Comparison of ENCODE assay signal across 20 cellular contexts in the genomic region with DNA sequence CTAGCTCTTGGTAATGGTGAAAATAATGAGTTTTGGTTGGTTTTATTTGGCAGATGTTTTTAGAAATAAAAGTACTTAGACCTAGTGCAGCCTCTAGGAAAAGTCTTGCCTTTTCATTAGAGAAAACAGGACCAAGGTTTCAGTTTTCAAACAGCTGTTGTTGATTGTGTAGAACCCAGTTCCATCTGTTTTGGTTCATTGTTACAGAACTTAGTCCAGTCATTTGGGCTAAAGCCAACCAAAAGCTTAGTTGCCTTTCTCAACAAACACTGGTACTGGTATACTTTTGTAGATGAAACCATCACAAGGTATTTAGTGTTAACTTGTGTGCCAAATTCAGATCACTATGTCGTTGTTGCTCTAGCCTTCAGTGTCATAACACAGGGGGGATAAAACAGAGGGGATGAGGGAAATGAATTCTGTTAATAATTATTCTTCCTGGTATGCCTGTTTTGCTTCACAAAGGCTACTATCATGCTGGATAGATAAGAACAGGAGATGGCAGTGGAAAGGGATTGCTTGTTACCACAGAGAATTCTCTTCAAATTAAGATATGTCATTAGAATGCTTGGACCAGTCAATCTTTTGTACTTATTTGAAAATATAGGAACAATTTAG. TPM values are rescaled to one million over a fixed set of nuclear protein-coding genes. Genes with fewer than 3 reads are reported as not detected.
DNase-seq lines count a peak whose midpoint lies in the region; FAIRE-seq and TF ChIP-seq lines count a peak whose summit lies in the region.
"Had no signal": no experiment of that assay in that cellular context is flagged by ENCODE, and none has a peak within 500 bp of the region (broad histone marks: within the 10 kb centered on the region; RNA-seq: fewer than 3 reads in every experiment).

No MANE protein-coding gene starts in this region.

- no peaks in the 10 kb centered on the region for H3K9me3 Mint-ChIP-seq in activated naive CD4-positive, alpha-beta T cell treated with anti-CD3 and anti-CD28 coated beads, Interleukin-2, amount 50 U/mL, for 24 hours
- H3K9me3 Mint-ChIP-seq in type B pancreatic cell: no peaks in the 10 kb centered on the region
- H3K9me3 Mint-ChIP-seq: activated CD8-positive, alpha-beta T cell treated with anti-CD3 and anti-CD28 coated beads for 36 hours had no signal

- H3K36me3 Mint-ChIP-seq in activated naive CD4-positive, alpha-beta T cell treated with anti-CD3 and anti-CD28 coated beads, Interleukin-2, amount 50 U/mL, for 24 hours: peaks cover 31% of the 10 kb centered on the region
- peaks cover 28% of the 10 kb centered on the region for H3K36me3 Mint-ChIP-seq in type B pancreatic cell

- H3K4me1 Mint-ChIP-seq in activated naive CD4-positive, alpha-beta T cell treated with anti-CD3 and anti-CD28 coated beads, Interleukin-2, amount 50 U/mL, for 24 hours: peaks cover 16% of the 10 kb centered on the region
- peaks cover 8% of the 10 kb centered on the region for H3K4me1 Mint-ChIP-seq in type B pancreatic cell (ENCODE audit: unreplicated experiment)

- CTCF ChIA-PET in SK-N-SH (lab: Yijun Ruan, JAX): interaction anchor here (1.0 to 1.7 kb wide), 3 partner anchors 9 to 217 kb away, joined by 4 to 6 read pairs (median 4); no protein-coding TSS in a partner anchor

- H3K4me2 ChIP-seq in SK-N-SH: no peak overlapping the region

- no peaks in the 10 kb centered on the region for H3K9me2 ChIP-seq in SK-N-SH

- no peak for FAIRE-seq in frontal cortex (lab: Jason Lieb, UNC)
- FAIRE-seq: keratinocyte had no signal

- TF ChIP-seq CTCF in SK-N-SH (IDR thresholded peaks at IDR 0.05): no peak
- TF ChIP-seq CTCF in type B pancreatic cell (conservative IDR thresholded peaks at IDR 0.05): no peak

- POLR2A ChIA-PET in SK-N-SH (lab: Yijun Ruan, JAX): interaction anchor here (0.6 to 1.2 kb wide), 2 partner anchors 12 to 107 kb away, joined by 3 to 7 read pairs; a partner anchor contains a TSS

- no peaks in the 10 kb centered on the region; a peak in 1 of 4 replicates for H3K4me1 ChIP-seq in SK-N-SH (ENCODE audit: control insufficient read depth in 1 of 2, insufficient read depth in 2 of 2, low read depth in 1 of 2, low read length in 1 of 2)

- H3K27ac ChIP-seq in SK-N-SH (ENCODE audit: low read depth in 2 of 2, low read length in 1 of 2): peak overlapping the region; percentile 16 to 34; a peak in 2 of 4 replicates
- H3K27ac ChIP-seq: brain microvascular endothelial cell, ovary, stomach had no signal

- no peaks in the 10 kb centered on the region for H3K27me3 ChIP-seq in SK-N-SH (ENCODE audit: insufficient read depth)
- H3K27me3 ChIP-seq: brain microvascular endothelial cell, ovary, stomach had no signal

- no peak overlapping the region for H3K4me3 Mint-ChIP-seq in activated naive CD4-positive, alpha-beta T cell treated with anti-CD3 and anti-CD28 coated beads, Interleukin-2, amount 50 U/mL, for 24 hours
- H3K4me3 Mint-ChIP-seq in type B pancreatic cell: no peak overlapping the region
- H3K4me3 Mint-ChIP-seq: activated CD8-positive, alpha-beta T cell treated with anti-CD3 and anti-CD28 coated beads for 36 hours had no signal

- no peak overlapping the region for H3K4me3 ChIP-seq in SK-N-SH (ENCODE audit: low read depth in 2 of 2, low read length in 1 of 2)
- H3K4me3 ChIP-seq: ovary, stomach had no signal

- no peaks in the 10 kb centered on the region for H4K20me1 ChIP-seq in SK-N-SH (ENCODE audit: insufficient read depth)

- no peak for DNase-seq in activated naive CD4-positive, alpha-beta T cell treated with Interleukin-2 at 50 U/mL for 16 hours
- DNase-seq in SK-N-SH: peak; percentile 40
- peak; percentile 42 for DNase-seq in glomerular visceral epithelial cell (ENCODE audit: extremely low spot score)
- no peak for DNase-seq in type B pancreatic cell (ENCODE audit: extremely low spot score, unreplicated experiment)
- DNase-seq in cortex of kidney (lab: John Stamatoyannopoulos, UW): no peak
- no peak for DNase-seq in frontal cortex (ENCODE audit: low spot score in 2 of 2)
- DNase-seq in epidermal melanocyte (ENCODE audit: insufficient read length, low spot score): no peak
- DNase-seq: activated CD8-positive, alpha-beta T cell treated with anti-CD3 and anti-CD28 coated beads for 36 hours; activated effector memory CD4-positive, alpha-beta T cell treated with Interleukin-2 at 50 U/mL for 16 hours; brain microvascular endothelial cell; effector memory CD4-positive, alpha-beta T cell; glutamatergic neuron; midbrain; NCI-H1092 treated with DMSO at 0.1 percent for 48 hours; NCI-H226; OCI-M1; ovary; stomach had no signal

- H3K9ac ChIP-seq in SK-N-SH: no peak overlapping the region

- TF ChIP-seq EP300 in SK-N-SH (IDR thresholded peaks at IDR 0.05; ENCODE audit: borderline replicate concordance in 1 of 2, low read depth in 1 of 2, low read length in 1 of 2): peak in 1 of 2 experiments; percentile 27; a peak in 1 of 4 replicates

- H3K27ac Mint-ChIP-seq in activated naive CD4-positive, alpha-beta T cell treated with anti-CD3 and anti-CD28 coated beads, Interleukin-2, amount 50 U/mL, for 24 hours: peak overlapping the region; percentile 80
- H3K27ac Mint-ChIP-seq in type B pancreatic cell: peak overlapping the region; percentile 40
- H3K27ac Mint-ChIP-seq: activated CD8-positive, alpha-beta T cell treated with anti-CD3 and anti-CD28 coated beads for 36 hours had no signal

- H3K27me3 Mint-ChIP-seq in activated naive CD4-positive, alpha-beta T cell treated with anti-CD3 and anti-CD28 coated beads, Interleukin-2, amount 50 U/mL, for 24 hours: no peaks in the 10 kb centered on the region
- no peaks in the 10 kb centered on the region for H3K27me3 Mint-ChIP-seq in type B pancreatic cell
- H3K27me3 Mint-ChIP-seq: activated CD8-positive, alpha-beta T cell treated with anti-CD3 and anti-CD28 coated beads for 36 hours had no signal

- 19% methylated on average over 1 of the region's 1 CpG for WGBS in SK-N-SH (ENCODE audit: low lambda C conversion rate)

- no peak for TF ChIP-seq RAD21 in SK-N-SH (IDR thresholded peaks at IDR 0.05; ENCODE audit: low read length)

- H3K36me3 ChIP-seq in SK-N-SH (replicated peaks in 1 of 2; ENCODE audit: control insufficient read depth in 1 of 2, insufficient read depth in 2 of 2, low read length in 1 of 2): peaks cover 14 to 54% of the 10 kb centered on the region in 2 experiments
- H3K36me3 ChIP-seq: ovary had no signal

- H3K9me3 ChIP-seq in SK-N-SH: no peaks in the 10 kb centered on the region
- H3K9me3 ChIP-seq: ovary, stomach had no signal

- no peak overlapping the region for H2AFZ ChIP-seq in SK-N-SH (ENCODE audit: low read depth)

- H3K79me2 ChIP-seq in SK-N-SH (ENCODE audit: insufficient read depth): no peaks in the 10 kb centered on the region

- H3F3A ChIP-seq in SK-N-SH (replicated peaks; ENCODE audit: insufficient read depth): peaks cover 5% of the 10 kb centered on the region

TF ChIP-seq in SK-N-SH, 30 proteins besides CTCF, POLR2A, EP300 and RAD21 (continues in another document):
- TF ChIP-seq FOXM1 (IDR thresholded peaks at IDR 0.05; ENCODE audit: low read depth) (no peak), POLR2AphosphoS5 (IDR thresholded peaks at IDR 0.05; ENCODE audit: low read depth, low read length) (no peak), EZH2phosphoT487 (IDR thresholded peaks at IDR 0.05; ENCODE audit: borderline replicate concordance, low read depth) (no peak), MEF2A (IDR thresholded peaks at IDR 0.05; ENCODE audit: borderline replicate concordance, low read depth) (no peak), SMC3 (IDR thresholded peaks at IDR 0.05; ENCODE audit: low read depth, low read length) (no peak), FOSL2 (IDR thresholded peaks at IDR 0.05; ENCODE audit: borderline replicate concordance, low read depth) (no peak), RCOR1 (IDR thresholded peaks at IDR 0.05; ENCODE audit: low read length) (0 out of 2 replicates have a peak, but pooled peaks have one; percentile 44), CHD2 (IDR thresholded peaks at IDR 0.05; ENCODE audit: low read length, partially characterized antibody) (peak; percentile 11), NFIC (IDR thresholded peaks at IDR 0.05; ENCODE audit: borderline replicate concordance) (no peak), MXI1 (IDR thresholded peaks at IDR 0.05; ENCODE audit: low read depth, low read length) (no peak), RFX5 (IDR thresholded peaks at IDR 0.05; ENCODE audit: low read length) (no peak), GABPA (IDR thresholded peaks at IDR 0.05; ENCODE audit: low read depth) (no peak), TCF12 (IDR thresholded peaks at IDR 0.05) (no peak), GATA2 (CRISPR knock-in tag; IDR thresholded peaks at IDR 0.05) (peak; percentile 40), YY1 (IDR thresholded peaks at IDR 0.05; ENCODE audit: low read depth) (no peak), JUND (IDR thresholded peaks at IDR 0.05) (no peak)
- TF ChIP-seq, protein P1, sequence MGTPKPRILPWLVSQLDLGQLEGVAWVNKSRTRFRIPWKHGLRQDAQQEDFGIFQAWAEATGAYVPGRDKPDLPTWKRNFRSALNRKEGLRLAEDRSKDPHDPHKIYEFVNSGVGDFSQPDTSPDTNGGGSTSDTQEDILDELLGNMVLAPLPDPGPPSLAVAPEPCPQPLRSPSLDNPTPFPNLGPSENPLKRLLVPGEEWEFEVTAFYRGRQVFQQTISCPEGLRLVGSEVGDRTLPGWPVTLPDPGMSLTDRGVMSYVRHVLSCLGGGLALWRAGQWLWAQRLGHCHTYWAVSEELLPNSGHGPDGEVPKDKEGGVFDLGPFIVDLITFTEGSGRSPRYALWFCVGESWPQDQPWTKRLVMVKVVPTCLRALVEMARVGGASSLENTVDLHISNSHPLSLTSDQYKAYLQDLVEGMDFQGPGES (IDR thresholded peaks at IDR 0.05; ENCODE audit: low read depth, low read length): no peak
- TF ChIP-seq, protein P2, sequence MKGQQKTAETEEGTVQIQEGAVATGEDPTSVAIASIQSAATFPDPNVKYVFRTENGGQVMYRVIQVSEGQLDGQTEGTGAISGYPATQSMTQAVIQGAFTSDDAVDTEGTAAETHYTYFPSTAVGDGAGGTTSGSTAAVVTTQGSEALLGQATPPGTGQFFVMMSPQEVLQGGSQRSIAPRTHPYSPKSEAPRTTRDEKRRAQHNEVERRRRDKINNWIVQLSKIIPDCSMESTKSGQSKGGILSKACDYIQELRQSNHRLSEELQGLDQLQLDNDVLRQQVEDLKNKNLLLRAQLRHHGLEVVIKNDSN (IDR thresholded peaks at IDR 0.05; ENCODE audit: borderline replicate concordance, low read depth): no peak

RNA-seq across cellular contexts. Expression of a gene that starts 12.6 kb away (rescaled TPM):
- 7.6 and 11.2 TPM in 2 replicates for polyA plus RNA-seq in SK-N-SH (2012; rRNA removed)
- polyA plus RNA-seq in SK-N-SH (2012; cell fraction: cytosol; rRNA removed): 9.1 and 10.1 TPM in 2 replicates
- polyA plus RNA-seq in SK-N-SH (2012; cell fraction: nucleus; rRNA removed): 8.6 and 15.1 TPM in 2 replicates
- total RNA-seq in type B pancreatic cell (ENCODE audit: low replicate concordance) (13.4 and 16.0 TPM in 2 replicates), frontal cortex (26.1 TPM)

Comparison
In these comparisons a context has a peak if more than half of its experiments do, and no peak if none do; other contexts are left out.
1. DNase-seq: peak in SK-N-SH (single experiment) and glomerular visceral epithelial cell (single experiment); none in activated naive CD4-positive, alpha-beta T cell treated with Interleukin-2 at 50 U/mL for 16 hours (single experiment), type B pancreatic cell (single experiment), cortex of kidney (single experiment), frontal cortex (0 of 2) and epidermal melanocyte (single experiment).